ENCODE assay signal across 17 cellular contexts in genomic region chr17:70527364-70527888, GRCh38.
A peak's percentile ranks its signal among the peaks of the same experiment; 100 is the strongest.
DNase-seq lines count a peak whose midpoint lies in the region; ATAC-seq and TF ChIP-seq lines count a peak whose summit lies in the region.
"Had no signal": no experiment of that assay in that cellular context is flagged by ENCODE, and none has a peak within 500 bp of the region (broad histone marks: within the 10 kb centered on the region; RNA-seq: fewer than 3 reads in every experiment).

No MANE protein-coding gene starts in this region.

- no peaks in the 10 kb centered on the region for H3K27me3 ChIP-seq in OCI-LY3 (ENCODE audit: low read depth, low read length)
- H3K27me3 ChIP-seq in gastrocnemius medialis: no peaks in the 10 kb centered on the region
- H3K27me3 ChIP-seq in GM23248 (replicated peaks; ENCODE audit: insufficient read depth): no peaks in the 10 kb centered on the region; the same call in 1 of the 2 replicates
- H3K27me3 ChIP-seq in osteoblast (ENCODE audit: insufficient read depth, low read length): no peaks in the 10 kb centered on the region
- H3K27me3 ChIP-seq: vagina had no signal

- in situ Hi-C loops in gastrocnemius medialis (cut with MboI; ENCODE audit: low sequenced_read_pairs in 4 of 4): no loop called here
- in situ Hi-C loops in GM23248 (cut with MboI): no loop called here

- no peaks in the 10 kb centered on the region for H3K79me2 ChIP-seq in OCI-LY3 (ENCODE audit: low read length)
- no peaks in the 10 kb centered on the region for H3K79me2 ChIP-seq in GM23248 (ENCODE audit: insufficient read depth)
- H3K79me2 ChIP-seq in osteoblast (ENCODE audit: insufficient read depth, low read length): no peaks in the 10 kb centered on the region

- H3K4me1 ChIP-seq in HEK293 (ENCODE audit: control insufficient read depth, insufficient read depth, low read length) (peaks cover under 1% of the 10 kb centered on the region; the same call in 1 of the 2 replicates), OCI-LY3 (ENCODE audit: low read length) (peaks cover 10% of the 10 kb centered on the region), gastrocnemius medialis (peaks cover 0 to 8% of the 10 kb centered on the region in 2 donors), GM23248 (ENCODE audit: insufficient read depth) (no peaks in the 10 kb centered on the region), osteoblast (ENCODE audit: insufficient read depth, low read length) (no peaks in the 10 kb centered on the region)
- H3K4me1 ChIP-seq: vagina had no signal

- H4K20me1 ChIP-seq in OCI-LY3 (ENCODE audit: insufficient read depth, low read length) (no peaks in the 10 kb centered on the region), GM23248 (ENCODE audit: insufficient read depth) (no peaks in the 10 kb centered on the region), osteoblast (ENCODE audit: insufficient read depth, low read length) (no peaks in the 10 kb centered on the region)

- H3K9ac ChIP-seq in OCI-LY3 (ENCODE audit: low read length) (no peak overlapping the region), GM23248 (no peak overlapping the region)

- peak; percentile 47 to 72 for ATAC-seq in left cardiac atrium
- ATAC-seq in gastrocnemius medialis: peak; percentile 26 to 85
- ATAC-seq in HG03460 (IDR thresholded peaks at IDR 0.05; ENCODE audit: unreplicated experiment): no peak
- ATAC-seq: stimulated activated naive CD8-positive, alpha-beta T cell treated with anti-CD3 and anti-CD28 coated beads, Interleukin-15, Interleukin-2, amounts not matched to agents 100 U/mL and 50 U/mL, for 24 hours had no signal

- CTCF ChIA-PET in HEK293 (lab: Yijun Ruan, JAX): no interaction called here

- H3F3A ChIP-seq in GM23248 (ENCODE audit: insufficient read depth): no peaks in the 10 kb centered on the region

- no peak overlapping the region for H2AFZ ChIP-seq in OCI-LY3 (ENCODE audit: low read depth, low read length)
- H2AFZ ChIP-seq in GM23248: no peak overlapping the region
- no peak overlapping the region for H2AFZ ChIP-seq in osteoblast (ENCODE audit: low read length)

- POLR2A ChIA-PET in HEK293 (lab: Yijun Ruan, JAX): no interaction called here

- no peak overlapping the region for H3K27ac ChIP-seq in HEK293 (ENCODE audit: extremely low read depth, low read depth, low read length)
- H3K27ac ChIP-seq in OCI-LY3 (ENCODE audit: low read length): no peak overlapping the region
- H3K27ac ChIP-seq in gastrocnemius medialis: no peak overlapping the region
- H3K27ac ChIP-seq in GM23248: no peak overlapping the region
- no peak overlapping the region for H3K27ac ChIP-seq in osteoblast (ENCODE audit: low read depth, low read length)
- H3K27ac ChIP-seq: vagina had no signal

- no peak for TF ChIP-seq CTCF in HEK293 (tag by site-specific recombination; IDR thresholded peaks at IDR 0.05)
- TF ChIP-seq CTCF in OCI-LY3 (IDR thresholded peaks at IDR 0.05; ENCODE audit: low read depth, low read length): no peak
- no peak for TF ChIP-seq CTCF in gastrocnemius medialis (IDR thresholded peaks at IDR 0.05 in 4 of 5, conservative IDR thresholded peaks at IDR 0.05 in 1 of 5)
- no peak for TF ChIP-seq CTCF in osteoblast (IDR thresholded peaks at IDR 0.05; ENCODE audit: extremely low read depth, low read depth, low read length)

- 47 to 50% methylated on average over 3 of the region's 3 CpGs for WGBS in GM23248 (ENCODE audit: low coverage in 1 of 2, low lambda C conversion rate in 2 of 2, missing lambda C conversion rate in 2 of 2), 2 experiments

- H3K4me2 ChIP-seq in OCI-LY3 (ENCODE audit: low read length) (peak overlapping the region; percentile 8), GM23248 (ENCODE audit: unreplicated experiment) (no peak overlapping the region), osteoblast (ENCODE audit: insufficient read depth, low read length) (no peak overlapping the region)

- H3K9me2 ChIP-seq in GM23248 (ENCODE audit: insufficient read depth): no peaks in the 10 kb centered on the region

- H3K9me3 ChIP-seq in HEK293 (ENCODE audit: control insufficient read depth, insufficient read depth, low read depth, low read length) (no peaks in the 10 kb centered on the region), OCI-LY3 (ENCODE audit: insufficient read depth, low read length) (no peaks in the 10 kb centered on the region), gastrocnemius medialis (no peaks in the 10 kb centered on the region), GM23248 (ENCODE audit: low read depth) (no peaks in the 10 kb centered on the region), osteoblast (ENCODE audit: low read depth, low read length) (no peaks in the 10 kb centered on the region)
- H3K9me3 ChIP-seq: vagina had no signal

- intact Hi-C loops in left cardiac atrium (cut with DNase I) (no loop called here), gastrocnemius medialis (cut with DNase I; ENCODE audit: low total_unique reads) (no loop called here)

- no peak for TF ChIP-seq POLR2A in gastrocnemius medialis (IDR thresholded peaks at IDR 0.05)

- DNase-seq in left cardiac atrium: no peak
- no peak for DNase-seq in gastrocnemius medialis
- no peak for DNase-seq in GM23248
- DNase-seq in stimulated activated CD4-positive, alpha-beta T cell treated with anti-CD3 and anti-CD28 coated beads, Interleukin-4, amount 100 ng/mL, for 24 hours: no peak
- no peak for DNase-seq in osteoblast (ENCODE audit: insufficient read length, low spot score, missing footprints)
- DNase-seq: activated CD4-positive, alpha-beta memory T cell treated with anti-CD3 and anti-CD28 coated beads for 36 hours; DND-41; foreskin fibroblast; NCI-H2081; NCI-H748 treated with DMSO at 0.1 percent for 48 hours; stimulated activated naive CD8-positive, alpha-beta T cell treated with anti-CD3 and anti-CD28 coated beads, Interleukin-15, Interleukin-2, amounts not matched to agents 100 U/mL and 50 U/mL, for 24 hours; T-helper 9 cell had no signal

- no peaks in the 10 kb centered on the region for H3K36me3 ChIP-seq in HEK293 (ENCODE audit: control insufficient read depth in 2 of 2, insufficient read depth in 1 of 2, low read length in 2 of 2)
- no peaks in the 10 kb centered on the region for H3K36me3 ChIP-seq in OCI-LY3 (replicated peaks; ENCODE audit: low read depth, low read length)
- no peaks in the 10 kb centered on the region for H3K36me3 ChIP-seq in gastrocnemius medialis
- no peaks in the 10 kb centered on the region for H3K36me3 ChIP-seq in GM23248 (ENCODE audit: low read depth)
- no peaks in the 10 kb centered on the region for H3K36me3 ChIP-seq in osteoblast (ENCODE audit: insufficient read depth, low read length)
- H3K36me3 ChIP-seq: vagina had no signal

- H3K4me3 ChIP-seq in HEK293 (ENCODE audit: low read depth, low read length) (no peak overlapping the region), OCI-LY3 (ENCODE audit: low read length) (no peak overlapping the region), gastrocnemius medialis (no peak overlapping the region), GM23248 (no peak overlapping the region), osteoblast (ENCODE audit: insufficient read depth, low read length) (no peak overlapping the region)
- H3K4me3 ChIP-seq: skin epidermis, vagina had no signal

TF ChIP-seq in HEK293, 187 proteins besides CTCF, POLR2A, EP300 and RAD21:
- TF ChIP-seq ZFHX2 (tag by site-specific recombination; conservative IDR thresholded peaks at IDR 0.05) (peak; percentile 52), PATZ1 (tag by site-specific recombination; IDR thresholded peaks at IDR 0.05) (no peak), MYNN (tag by site-specific recombination; IDR thresholded peaks at IDR 0.05; ENCODE audit: borderline replicate concordance) (no peak)
